In genomic region chr10:11610151-11610854, GRCh38 we compare ENCODE assay signal across 8 cellular contexts. TPM values are rescaled to one million over a fixed set of nuclear protein-coding genes. Genes with fewer than 3 reads are reported as not detected.
DNase-seq lines count a peak whose midpoint lies in the region; ATAC-seq and TF ChIP-seq lines count a peak whose summit lies in the region.

No MANE protein-coding gene starts in this region.

- no peaks in the 10 kb centered on the region for H3K27me3 ChIP-seq in heart left ventricle
- H3K27me3 ChIP-seq in lung (ENCODE audit: control insufficient read depth, insufficient read depth) = no peaks in the 10 kb centered on the region

- intact Hi-C loops in heart left ventricle (cut with DNase I) (loop anchor here in 8 of 10 donors (5.0 to 10.0 kb wide), 6 partner anchors 74 to 114 kb away; no protein-coding TSS in a partner anchor), Right ventricle myocardium inferior (cut with DNase I) (loop anchor here (5.0 kb wide), 2 partner anchors 93 to 132 kb away; partner anchors contain the start of gene ECHDC3)

- WGBS in heart left ventricle, 4 donors = 4 to 5% (median 5%) methylated on average over 12 of the region's 12 CpGs
- 4 to 5% methylated on average over 12 of the region's 12 CpGs for WGBS in lung, 2 donors
- WGBS in urinary bladder = 4% methylated on average over 12 of the region's 12 CpGs

- H3K27ac ChIP-seq in heart left ventricle (peak overlapping the region; percentile 80 to 92 (median 89)), lung (ENCODE audit: low read depth in 1 of 2, low read length in 1 of 2) (peak overlapping the region; percentile 92 to 96), urinary bladder (ENCODE audit: low read depth) (peak overlapping the region; percentile 30)

- TF ChIP-seq CTCF in heart left ventricle (IDR thresholded peaks at IDR 0.05) = no peak
- TF ChIP-seq CTCF in lung (IDR thresholded peaks at IDR 0.05; ENCODE audit: control extremely low read depth, extremely low read depth) = no peak

- H3K4me3 ChIP-seq in heart left ventricle (peak overlapping the region; percentile 74 to 96 (median 90)), lung (peak overlapping the region; percentile 90), urinary bladder (ENCODE audit: low read depth, low read length) (peak overlapping the region; percentile 96)

- H3K9me3 ChIP-seq in heart left ventricle (peaks cover 0 to 3% (median 0%) of the 10 kb centered on the region in 12 donors), lung (ENCODE audit: control insufficient read depth in 2 of 2, insufficient read depth in 1 of 2, low read length in 1 of 2) (no peaks in the 10 kb centered on the region)

- DNase-seq in heart left ventricle (no peak), Right ventricle myocardium inferior (ENCODE audit: missing footprints) (no peak), astrocyte of the hippocampus (ENCODE audit: low read depth, low spot score) (peak; percentile 13), lung (ENCODE audit: low spot score) (no peak), NCI-H2107 treated with DMSO at 0.1 percent for 48 hours (lab: John Stamatoyannopoulos, UW; ENCODE audit: unreplicated experiment) (no peak), SK-N-DZ (ENCODE audit: low spot score) (no peak), COR-L47 (lab: John Stamatoyannopoulos, UW) (no peak)

- ATAC-seq in heart left ventricle (no peak), Right ventricle myocardium inferior (no peak), lung (ENCODE audit: insufficient read depth, low FRiP score) (no peak)

- H3K36me3 ChIP-seq in heart left ventricle (no peaks in the 10 kb centered on the region), lung (ENCODE audit: control insufficient read depth in 2 of 2, insufficient read depth in 2 of 2, low read length in 2 of 2) (no peaks in the 10 kb centered on the region), urinary bladder (ENCODE audit: insufficient read depth) (no peaks in the 10 kb centered on the region)

- peaks cover 0 to 40% (median 10%) of the 10 kb centered on the region in 12 donors for H3K4me1 ChIP-seq in heart left ventricle
- H3K4me1 ChIP-seq in lung (ENCODE audit: control insufficient read depth in 2 of 2, insufficient read depth in 2 of 2, low read length in 2 of 2) = peaks cover 7 to 9% of the 10 kb centered on the region in 2 donors
- H3K4me1 ChIP-seq in urinary bladder (ENCODE audit: insufficient read depth) = no peaks in the 10 kb centered on the region

- no peak for TF ChIP-seq POLR2A in heart left ventricle (IDR thresholded peaks at IDR 0.05)

RNA-seq across cellular contexts. Expression of gene USP6NL, which starts 1.1 kb away (rescaled TPM):
- 10 to 100 TPM in 3 of 9 donors, 1 to 10 TPM in 6; 5.7 to 12.2 (median 9.7) TPM for total RNA-seq in heart left ventricle
- polyA plus RNA-seq in heart left ventricle = 1 to 10 TPM; 1.3 to 8.6 TPM
- 6.4 TPM for total RNA-seq in Right ventricle myocardium inferior
- total RNA-seq in lung = 10 to 100 TPM; 18.8 to 41.7 TPM
- 1 to 10 TPM; 5.4 to 8.0 TPM for polyA plus RNA-seq in lung
- total RNA-seq in urinary bladder = 21.7 TPM
- polyA plus RNA-seq in urinary bladder = 8.5 TPM
- polyA plus RNA-seq in SK-N-DZ (2014; cell fraction: cytosol; rRNA removed) = 15.8 and 19.0 TPM in 2 replicates
- 12.5 and 13.6 TPM in 2 replicates for polyA plus RNA-seq in SK-N-DZ (2014; cell fraction: nucleus; rRNA removed)

Comparison
In these comparisons a context has a peak if more than half of its experiments do, and no peak if none do; other contexts are left out.
1. H3K27ac ChIP-seq: peak in every context shown above with its lines; median percentile 94 in lung; 89 in heart left ventricle; 30 in urinary bladder.